Comparison of ENCODE assay signal across 2 cellular contexts in genomic region chr20:52482049-52482448, GRCh38.
TF ChIP-seq lines count a peak whose summit lies in the region.

No MANE protein-coding gene starts in this region.

TF ChIP-seq in HepG2, 621 proteins besides CTCF, POLR2A, EP300 and RAD21 (continued from another document):
- TF ChIP-seq ZNF407 (CRISPR knock-in tag; IDR thresholded peaks at IDR 0.05; ENCODE audit: not compliant biosample characterization) (no peak), ZNF784 (CRISPR knock-in tag; IDR thresholded peaks at IDR 0.05; ENCODE audit: borderline replicate concordance) (no peak), ZHX1 (CRISPR knock-in tag; IDR thresholded peaks at IDR 0.05; ENCODE audit: low read depth) (no peak), SRY (CRISPR knock-in tag; IDR thresholded peaks at IDR 0.05) (no peak), ATF7 (IDR thresholded peaks at IDR 0.05) (peak; percentile 68), ATF7 (CRISPR knock-in tag; IDR thresholded peaks at IDR 0.05) (no peak), PBX3 (CRISPR knock-in tag; IDR thresholded peaks at IDR 0.05; ENCODE audit: borderline replicate concordance) (no peak)

TF ChIP-seq in K562, 482 proteins besides CTCF, POLR2A, EP300 and RAD21 (continued from another document):
- no peak for TF ChIP-seq SMARCB1 (IDR thresholded peaks at IDR 0.05; ENCODE audit: insufficient read length, low read depth)
- no peak for TF ChIP-seq CEBPG (CRISPR knock-in tag; IDR thresholded peaks at IDR 0.05)
- 0 out of 4 replicates have a peak, but pooled peaks of 1 of the 2 experiments have one; percentile 14 for TF ChIP-seq CEBPG (tag; conservative IDR thresholded peaks at IDR 0.05 in 1 of 2, IDR thresholded peaks at IDR 0.05 in 1 of 2)
